In genomic region chr22:46317646-46318045, GRCh38 we compare ENCODE assay signal across 28 cellular contexts. TPM values are rescaled to one million over a fixed set of nuclear protein-coding genes. Genes with fewer than 3 reads are reported as not detected.
"Had no signal": no experiment of that assay in that cellular context is flagged by ENCODE, and none has a peak within 500 bp of the region (broad histone marks: within the 10 kb centered on the region; RNA-seq: fewer than 3 reads in every experiment).

No MANE protein-coding gene starts in this region.

- DNase-seq: cortex of kidney; effector memory CD8-positive, alpha-beta T cell; erythroblast; esophagus squamous epithelium; foreskin melanocyte; glutamatergic neuron; heart right ventricle; hippocampal formation; kidney glomerular epithelial cell; mesenchymal stem cell; naive thymus-derived CD4-positive, alpha-beta T cell; stimulated activated CD4-positive, alpha-beta T cell treated with anti-CD3 and anti-CD28 coated beads, Interleukin-2, amount 100 ng/mL, for 24 hours; stimulated activated CD4-positive, alpha-beta T cell treated with anti-CD3 and anti-CD28 coated beads, Interleukin-4, amount 100 ng/mL, for 24 hours; stimulated activated naive CD4-positive, alpha-beta T cell treated with Interleukin-2 at 50 U/mL for 16 hours; stomach; thyroid gland had no signal

- H3K4me1 ChIP-seq: esophagus squamous epithelium, parathyroid adenoma, thyroid gland had no signal

- H3K27me3 Mint-ChIP-seq: effector memory CD8-positive, alpha-beta T cell; naive thymus-derived CD4-positive, alpha-beta T cell; progenitor cell of endocrine pancreas; type B pancreatic cell had no signal

- H3K4me3 ChIP-seq: esophagus squamous epithelium, heart right ventricle, smooth muscle cell, stomach, thyroid gland had no signal

- H3K27ac ChIP-seq: esophagus squamous epithelium, heart right ventricle, neutrophil, parathyroid adenoma, stomach, thyroid gland had no signal

- H3K27me3 ChIP-seq: esophagus squamous epithelium, heart right ventricle, neutrophil, stomach, thyroid gland had no signal

- ATAC-seq: effector memory CD8-positive, alpha-beta T cell; heart right ventricle; left lobe of liver; naive thymus-derived CD4-positive, alpha-beta T cell; sciatic nerve; stimulated activated effector memory CD8-positive, alpha-beta T cell treated with anti-CD3 and anti-CD28 coated beads, Interleukin-12 subunit alpha, Interleukin-12 subunit beta, amount 100 ng/mL, for 72 hours had no signal

- H3K27ac Mint-ChIP-seq: mesothelial cell of epicardium; nephron; progenitor cell of endocrine pancreas; stimulated activated effector memory CD8-positive, alpha-beta T cell treated with anti-CD3 and anti-CD28 coated beads, Interleukin-12 subunit alpha, Interleukin-12 subunit beta, amount 100 ng/mL, for 72 hours; type B pancreatic cell had no signal

- H3K4me1 Mint-ChIP-seq: mesothelial cell of epicardium; naive thymus-derived CD4-positive, alpha-beta T cell; nephron; stimulated activated effector memory CD8-positive, alpha-beta T cell treated with anti-CD3 and anti-CD28 coated beads, Interleukin-12 subunit alpha, Interleukin-12 subunit beta, amount 100 ng/mL, for 72 hours had no signal

- H3K9ac ChIP-seq: parathyroid adenoma had no signal

- H3K4me3 Mint-ChIP-seq: effector memory CD8-positive, alpha-beta T cell; mesothelial cell of epicardium; nephron; stimulated activated effector memory CD8-positive, alpha-beta T cell treated with anti-CD3 and anti-CD28 coated beads, Interleukin-12 subunit alpha, Interleukin-12 subunit beta, amount 100 ng/mL, for 72 hours; type B pancreatic cell had no signal

- H3K79me2 ChIP-seq: parathyroid adenoma had no signal

- H3K9me3 Mint-ChIP-seq: effector memory CD8-positive, alpha-beta T cell; mesothelial cell of epicardium; nephron; stimulated activated effector memory CD8-positive, alpha-beta T cell treated with anti-CD3 and anti-CD28 coated beads, Interleukin-12 subunit alpha, Interleukin-12 subunit beta, amount 100 ng/mL, for 72 hours; type B pancreatic cell had no signal

- H3K36me3 ChIP-seq: thyroid gland had no signal

- H3K36me3 Mint-ChIP-seq: type B pancreatic cell had no signal

- H3K9me3 ChIP-seq: esophagus squamous epithelium, heart right ventricle, neutrophil, stomach, thyroid gland had no signal

- H2AFZ ChIP-seq: parathyroid adenoma had no signal

- H3K4me2 ChIP-seq: smooth muscle cell had no signal

RNA-seq across cellular contexts. Expression of gene GTSE1, which starts 21.0 kb away (rescaled TPM):
- polyA plus RNA-seq: naive thymus-derived CD4-positive, alpha-beta T cell had no signal

RNA-seq across cellular contexts. Expression of gene PKDREJ, which starts 54.5 kb away (rescaled TPM):
- total RNA-seq: dermis microvascular lymphatic vessel endothelial cell; lung microvascular endothelial cell; naive thymus-derived CD4-positive, alpha-beta T cell; progenitor cell of endocrine pancreas; smooth muscle cell had no signal
- polyA plus RNA-seq: naive thymus-derived CD4-positive, alpha-beta T cell had no signal
